ENCODE assay signal across 25 cellular contexts in genomic region chr19:58243351-58243750, GRCh38.
"Had no signal": no experiment of that assay in that cellular context is flagged by ENCODE, and none has a peak within 500 bp of the region (broad histone marks: within the 10 kb centered on the region; RNA-seq: fewer than 3 reads in every experiment).

No MANE protein-coding gene starts in this region.

- H3K4me2 ChIP-seq: SK-N-SH had no signal

- DNase-seq: activated CD4-positive, alpha-beta memory T cell treated with anti-CD3 and anti-CD28 coated beads for 36 hours; activated CD4-positive, alpha-beta T cell treated with anti-CD3 and anti-CD28 coated beads for 36 hours; activated CD4-positive, alpha-beta T cell treated with anti-CD3 and anti-CD28 coated beads, Interleukin-2, amount 50 U/mL, for 1 hour; activated CD8-positive, alpha-beta memory T cell treated with anti-CD3 and anti-CD28 coated beads, Interleukin-2, amount 50 U/mL, for 4 hours; activated effector memory CD4-positive, alpha-beta T cell treated with Interleukin-2 at 50 U/mL for 16 hours; activated naive CD4-positive, alpha-beta T cell treated with anti-CD3 and anti-CD28 coated beads, Interleukin-2, amount 10 ng/mL, durations not matched to agents 7 days and 5 days; activated naive CD8-positive, alpha-beta T cell treated with anti-CD3 and anti-CD28 coated beads, Interleukin-2, amount 50 U/mL, for 24 hours; activated T-cell treated with anti-CD3 and anti-CD28 coated beads for 4 hours; activated T-cell treated with anti-CD3 and anti-CD28 coated beads, Interleukin-2, amount 50 U/mL, for 4 hours; MM.1S; MV-4-11; NCI-H1092; NCI-H1436 treated with DMSO at 0.1 percent for 48 hours; NCI-H1694 treated with DMSO at 0.1 percent for 48 hours; NCI-H2029; NCI-H345; NCI-H524 treated with DMSO at 0.1 percent for 48 hours; Peyer's patch; RPMI8226; SHP77 treated with DMSO at 0.1 percent for 48 hours; SK-N-SH had no signal

- H3K4me1 ChIP-seq: Peyer's patch, SJSA1 had no signal

- H3K27ac ChIP-seq: Peyer's patch, SJSA1 had no signal

- FAIRE-seq: bronchial epithelial cell, TTC549 had no signal

- H3K9me3 ChIP-seq: SK-N-SH had no signal

- H3K4me3 ChIP-seq: Peyer's patch, SJSA1 had no signal

- ATAC-seq: activated CD4-positive, alpha-beta T cell treated with anti-CD3 and anti-CD28 coated beads for 36 hours; activated CD4-positive, CD25-positive, alpha-beta regulatory T cell treated with anti-CD3 and anti-CD28 coated beads, Interleukin-2, amount 50 U/mL, for 24 hours; activated naive CD8-positive, alpha-beta T cell treated with anti-CD3 and anti-CD28 coated beads, Interleukin-2, amount 50 U/mL, for 24 hours; activated T-cell treated with anti-CD3 and anti-CD28 coated beads, Interleukin-2, amount 50 U/mL, for 4 hours had no signal

- H3K27me3 ChIP-seq: Peyer's patch, SJSA1 had no signal

- H3K9ac ChIP-seq: SK-N-SH had no signal
